ENCODE assay signal across 18 cellular contexts in the genomic region with DNA sequence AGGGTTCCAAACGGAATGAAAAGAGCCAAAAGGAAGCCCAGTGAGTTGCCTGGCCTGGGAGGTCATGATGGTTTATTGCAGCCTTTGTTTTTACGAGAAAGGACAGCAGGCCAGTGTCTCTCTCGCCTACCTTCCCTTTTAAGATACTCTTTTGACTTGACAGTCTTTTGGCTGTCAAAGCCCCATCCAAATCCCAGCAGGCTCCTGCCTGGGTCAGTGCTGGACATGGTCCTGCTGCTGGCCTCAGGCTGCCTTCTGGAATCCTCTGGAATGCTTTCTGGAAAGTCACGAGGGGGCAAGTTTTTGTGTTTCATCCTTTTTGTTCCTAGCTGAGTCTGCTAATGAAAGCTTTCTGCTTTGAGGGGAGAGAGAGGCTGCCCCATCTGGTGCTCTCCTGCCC.
A peak's percentile ranks its signal among the peaks of the same experiment; 100 is the strongest.
DNase-seq lines count a peak whose midpoint lies in the region; ATAC-seq lines count a peak whose summit lies in the region.
"Had no signal": no experiment of that assay in that cellular context is flagged by ENCODE, and none has a peak within 500 bp of the region (broad histone marks: within the 10 kb centered on the region; RNA-seq: fewer than 3 reads in every experiment).

No MANE protein-coding gene starts in this region.

- no peak overlapping the region for H2AFZ ChIP-seq in neuronal stem cell (ENCODE audit: low read length)

- WGBS in neuronal stem cell (ENCODE audit: extremely low coverage in 2 of 2, insufficient read length in 2 of 2, insufficient replicate concordance in 1 of 2), 2 donors, result no CpG with 5 or more reads among the region's 4 CpGs

- no peak for ATAC-seq in HG02642 (IDR thresholded peaks at IDR 0.05; ENCODE audit: poor library complexity, unreplicated experiment)
- ATAC-seq in HG02623 (IDR thresholded peaks at IDR 0.05; ENCODE audit: unreplicated experiment), result no peak
- ATAC-seq: A549; CD8-positive, alpha-beta T cell; GM12878 had no signal

- H3K27me3 ChIP-seq in BLaER1 (no peaks in the 10 kb centered on the region), neuronal stem cell (ENCODE audit: control insufficient read depth in 3 of 3, insufficient read depth in 3 of 3, low read depth in 1 of 3, low read length in 3 of 3) (no peaks in the 10 kb centered on the region)

- H2BK15ac ChIP-seq in neuronal stem cell (ENCODE audit: low read length), result no peak overlapping the region

- no peak overlapping the region for H3K23ac ChIP-seq in neuronal stem cell (ENCODE audit: low read depth, low read length, poor library complexity)

- H3K4me2 ChIP-seq in BLaER1 (peak overlapping the region; percentile 82), neuronal stem cell (ENCODE audit: insufficient read depth, low read length, poor library complexity, severe bottlenecking) (no peak overlapping the region)
- H3K4me2 ChIP-seq: A549 had no signal

- no peak overlapping the region for H2BK5ac ChIP-seq in neuronal stem cell (ENCODE audit: low read length)

- no peaks in the 10 kb centered on the region for H4K20me1 ChIP-seq in BLaER1

- H2BK120ac ChIP-seq in neuronal stem cell (ENCODE audit: low read depth, low read length), result no peak overlapping the region

- H4K91ac ChIP-seq in neuronal stem cell (ENCODE audit: low read depth, low read length, poor library complexity), result no peak overlapping the region

- H2AK5ac ChIP-seq in neuronal stem cell (ENCODE audit: low read depth, low read length), result no peak overlapping the region

- no peaks in the 10 kb centered on the region for H3K79me1 ChIP-seq in neuronal stem cell (ENCODE audit: low read depth, low read length)

- no peak overlapping the region for H4K8ac ChIP-seq in neuronal stem cell (ENCODE audit: low read depth, low read length)

- no peak overlapping the region for H2BK12ac ChIP-seq in neuronal stem cell (ENCODE audit: low read length)

- H3K4me3 ChIP-seq in BLaER1, result no peak overlapping the region
- H3K4me3 ChIP-seq in neuronal stem cell (ENCODE audit: low read length in 2 of 2), result no peak overlapping the region
- H3K4me3 ChIP-seq: A549, GM12878 had no signal

- H3K18ac ChIP-seq in neuronal stem cell (ENCODE audit: low read length), result no peak overlapping the region

- H3K9ac ChIP-seq in BLaER1, result no peak overlapping the region
- H3K9ac ChIP-seq in neuronal stem cell (ENCODE audit: low read depth, low read length, poor library complexity), result no peak overlapping the region

- H3K36me3 ChIP-seq in BLaER1 (no peaks in the 10 kb centered on the region), neuronal stem cell (replicated peaks in 1 of 2; ENCODE audit: control insufficient read depth in 2 of 2, insufficient read depth in 2 of 2, low read length in 2 of 2) (no peaks in the 10 kb centered on the region)

- H3K27ac ChIP-seq in BLaER1, result peak overlapping the region; percentile 47; the same call in 1 of the 2 replicates
- H3K27ac ChIP-seq in neuronal stem cell (replicated peaks; ENCODE audit: low read length), result peak overlapping the region; percentile 22
- H3K27ac ChIP-seq: 22Rv1, A549, C4-2B had no signal

- no peak overlapping the region for H3K4ac ChIP-seq in neuronal stem cell (ENCODE audit: low read length)

- DNase-seq in ELF-1 (ENCODE audit: low read depth, low spot score), result peak; percentile 66
- DNase-seq in islet precursor cell, result peak; percentile 58
- DNase-seq in neuronal stem cell (ENCODE audit: low spot score), result no peak
- DNase-seq in mucosa of gallbladder (ENCODE audit: low spot score), result no peak
- DNase-seq: AML-193; Caco-2; Calu3; CD4-positive, alpha-beta T cell; CD8-positive, alpha-beta T cell; DMS79 treated with DMSO at 0.1 percent for 48 hours; GDM1 had no signal

- H3K4me1 ChIP-seq in BLaER1 (peaks cover 57% of the 10 kb centered on the region), neuronal stem cell (ENCODE audit: control insufficient read depth in 2 of 2, insufficient read depth in 1 of 2, low read depth in 1 of 2, low read length in 2 of 2) (peaks cover 0 to 30% of the 10 kb centered on the region in 2 donors)
- H3K4me1 ChIP-seq: A549, Caco-2 had no signal

- H3K14ac ChIP-seq in neuronal stem cell (ENCODE audit: low read length), result no peak overlapping the region

- H3K9me3 ChIP-seq in BLaER1, result no peaks in the 10 kb centered on the region
- peaks cover 0 to 5% of the 10 kb centered on the region in 2 donors for H3K9me3 ChIP-seq in neuronal stem cell (replicated peaks in 1 of 2; ENCODE audit: control insufficient read depth in 2 of 2, insufficient read depth in 1 of 2, low read depth in 1 of 2, low read length in 2 of 2)
- H3K9me3 ChIP-seq: A549, Caco-2 had no signal

Comparison
In these comparisons a context has a peak if more than half of its experiments do, and no peak if none do; other contexts are left out.
1. DNase-seq: peak in ELF-1 (single experiment) and islet precursor cell (single experiment); none in neuronal stem cell (single experiment) and mucosa of gallbladder (single experiment).